Comparison of ENCODE assay signal across 25 cellular contexts in the genomic region with DNA sequence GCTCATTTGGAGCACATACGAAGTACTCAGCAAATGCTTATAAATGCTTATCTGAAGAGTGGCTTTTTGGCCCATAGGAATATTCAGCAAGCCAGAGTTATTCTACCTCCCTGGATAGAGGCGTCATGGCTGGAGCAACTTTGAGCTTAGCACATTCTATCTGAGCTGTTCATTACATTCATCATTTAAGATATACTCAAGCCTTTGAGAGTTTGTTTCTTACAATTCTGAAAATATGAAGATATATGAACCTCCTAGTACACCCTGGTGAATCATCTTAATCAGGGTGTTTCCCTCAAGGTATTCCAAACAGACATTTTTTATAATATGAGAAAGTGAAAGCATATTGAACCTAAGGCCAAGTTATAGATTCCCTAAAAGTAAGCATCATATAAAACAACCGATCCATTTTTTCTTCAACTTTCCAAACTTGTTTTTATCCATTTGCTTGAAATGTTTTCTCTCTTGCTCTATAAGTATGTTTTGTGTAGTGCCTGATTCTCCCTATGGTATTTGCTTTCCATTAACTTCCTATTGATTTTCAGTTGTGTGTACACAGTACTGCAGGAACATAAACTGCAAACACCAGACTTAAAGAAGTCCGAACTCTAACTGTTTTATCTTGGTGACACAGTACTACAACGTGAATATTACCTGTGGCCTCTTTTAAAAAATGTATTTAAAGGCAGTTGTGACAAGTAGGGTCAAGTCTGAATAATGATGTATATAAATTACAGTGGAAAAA.
DNase-seq lines count a peak whose midpoint lies in the region; ATAC-seq and TF ChIP-seq lines count a peak whose summit lies in the region.
"Had no signal": no experiment of that assay in that cellular context is flagged by ENCODE, and none has a peak within 500 bp of the region (broad histone marks: within the 10 kb centered on the region; RNA-seq: fewer than 3 reads in every experiment).

No MANE protein-coding gene starts in this region.

- H3K27ac ChIP-seq in PC-3 (ENCODE audit: low read length) = peak overlapping the region; percentile 21
- H3K27ac ChIP-seq: BLaER1 treated with 17β-estradiol and CSF1 and Interleukin-3, amounts not matched to agents 10 nM and 100 nM; ovary; uterus had no signal

- intact Hi-C loops in PC-3 (cut with micrococcal nuclease) = loop anchor here (1.0 to 5.0 kb wide), 4 partner anchors 61 to 139 kb away; partner anchors contain the start of gene PTPRK
- intact Hi-C loops in mucosa of descending colon (cut with DNase I, micrococcal nuclease) = no loop called here

- peak overlapping the region; percentile 45 for H3K4me3 ChIP-seq in PC-3 (ENCODE audit: low read length)
- no peak overlapping the region for H3K4me3 ChIP-seq in cardiac fibroblast (replicated peaks in 1 of 2; ENCODE audit: low read depth in 2 of 2, low read length in 2 of 2)
- no peak overlapping the region for H3K4me3 ChIP-seq in mucosa of descending colon
- H3K4me3 ChIP-seq: BLaER1 treated with 17β-estradiol and CSF1 and Interleukin-3, amounts not matched to agents 10 nM and 100 nM; esophagus squamous epithelium; GM23338; ovary; uterus had no signal

- no peak overlapping the region for H3K9ac ChIP-seq in PC-3 (ENCODE audit: low read length)
- H3K9ac ChIP-seq: BLaER1 treated with 17β-estradiol and CSF1 and Interleukin-3, amounts not matched to agents 10 nM and 100 nM had no signal

- H3K4me2 ChIP-seq in PC-3 (ENCODE audit: low read length) = peak overlapping the region; percentile 76
- H3K4me2 ChIP-seq: BLaER1 treated with 17β-estradiol and CSF1 and Interleukin-3, amounts not matched to agents 10 nM and 100 nM; GM23338 had no signal

- H3K79me2 ChIP-seq in PC-3 (ENCODE audit: low read length) = no peaks in the 10 kb centered on the region

- H2AFZ ChIP-seq in PC-3 (ENCODE audit: low read length) = peak overlapping the region; percentile 46

- TF ChIP-seq CTCF in PC-3 (conservative IDR thresholded peaks at IDR 0.05; ENCODE audit: low read depth, low read length) (no peak), cardiac fibroblast (IDR thresholded peaks at IDR 0.05; ENCODE audit: low read depth, low read length) (no peak), mucosa of descending colon (IDR thresholded peaks at IDR 0.05) (no peak)

- peak overlapping the region in 1 of 2 donors; percentile 11 for H3K4me3 Mint-ChIP-seq in activated T-cell treated with anti-CD3 and anti-CD28 coated beads, Interleukin-2, amount 50 U/mL, for 72 hours
- H3K4me3 Mint-ChIP-seq in activated T-cell treated with anti-CD3 and anti-CD28 coated beads, Interleukin-2, amount 50 U/mL, for 4 hours = no peak overlapping the region
- H3K4me3 Mint-ChIP-seq: activated naive CD4-positive, alpha-beta T cell treated with anti-CD3 and anti-CD28 coated beads for 36 hours; GM23338; natural killer cell; WTC11 had no signal

- H3K27me3 Mint-ChIP-seq in activated T-cell treated with anti-CD3 and anti-CD28 coated beads, Interleukin-2, amount 50 U/mL, for 72 hours (ENCODE audit: low read depth) = peaks cover 14% of the 10 kb centered on the region
- H3K27me3 Mint-ChIP-seq in activated T-cell treated with anti-CD3 and anti-CD28 coated beads, Interleukin-2, amount 50 U/mL, for 4 hours (ENCODE audit: low read depth) = peaks cover 3% of the 10 kb centered on the region

- no peaks in the 10 kb centered on the region for H3K27me3 ChIP-seq in PC-3 (ENCODE audit: low read length)
- H3K27me3 ChIP-seq: BLaER1 treated with 17β-estradiol and CSF1 and Interleukin-3, amounts not matched to agents 10 nM and 100 nM; esophagus squamous epithelium; ovary; uterus had no signal

- H3K9me2 ChIP-seq in PC-3 (replicated peaks; ENCODE audit: low read length) = no peaks in the 10 kb centered on the region

- peak overlapping the region; percentile 5 for H3K27ac Mint-ChIP-seq in activated T-cell treated with anti-CD3 and anti-CD28 coated beads, Interleukin-2, amount 50 U/mL, for 72 hours
- H3K27ac Mint-ChIP-seq: activated naive CD4-positive, alpha-beta T cell treated with anti-CD3 and anti-CD28 coated beads for 36 hours; GM23338; natural killer cell; WTC11 had no signal

- ATAC-seq in activated T-cell treated with anti-CD3 and anti-CD28 coated beads, Interleukin-2, amount 50 U/mL, for 72 hours (replicated peaks in 1 of 2) = no peak
- no peak for ATAC-seq in activated T-cell treated with anti-CD3 and anti-CD28 coated beads, Interleukin-2, amount 50 U/mL, for 4 hours
- ATAC-seq in PC-3 (peak; percentile 48), mucosa of descending colon (peak; percentile 60), GM21515 (IDR thresholded peaks at IDR 0.05; ENCODE audit: unreplicated experiment) (no peak)
- ATAC-seq: GM23338, natural killer cell, WTC11 had no signal

- no TSS peak for BruUV-seq in PC-3 (replicated peaks; lab: Mats Ljungman, UMichigan)

- H4K20me1 ChIP-seq in PC-3 (ENCODE audit: low read length) = no peaks in the 10 kb centered on the region
- H4K20me1 ChIP-seq: BLaER1 treated with 17β-estradiol and CSF1 and Interleukin-3, amounts not matched to agents 10 nM and 100 nM had no signal

- H3K9me3 Mint-ChIP-seq in activated T-cell treated with anti-CD3 and anti-CD28 coated beads, Interleukin-2, amount 50 U/mL, for 72 hours = no peaks in the 10 kb centered on the region
- H3K9me3 Mint-ChIP-seq in activated T-cell treated with anti-CD3 and anti-CD28 coated beads, Interleukin-2, amount 50 U/mL, for 4 hours = peaks cover 3% of the 10 kb centered on the region
- H3K9me3 Mint-ChIP-seq: activated naive CD4-positive, alpha-beta T cell treated with anti-CD3 and anti-CD28 coated beads for 36 hours; GM23338; WTC11 had no signal

- CTCF ChIA-PET in PC-3 (lab: Charles Lee) = no interaction called here

- no peaks in the 10 kb centered on the region for H3F3A ChIP-seq in PC-3 (ENCODE audit: low read length, unreplicated experiment)

- peaks cover 51% of the 10 kb centered on the region for H3K4me1 Mint-ChIP-seq in activated T-cell treated with anti-CD3 and anti-CD28 coated beads, Interleukin-2, amount 50 U/mL, for 72 hours (ENCODE audit: low read depth)
- peaks cover 26% of the 10 kb centered on the region for H3K4me1 Mint-ChIP-seq in activated T-cell treated with anti-CD3 and anti-CD28 coated beads, Interleukin-2, amount 50 U/mL, for 4 hours (ENCODE audit: low read depth)
- H3K4me1 Mint-ChIP-seq: GM23338, natural killer cell, WTC11 had no signal

- H3K36me3 ChIP-seq in PC-3 (ENCODE audit: low read depth, low read length) (no peaks in the 10 kb centered on the region), mucosa of descending colon (ENCODE audit: low read depth) (no peaks in the 10 kb centered on the region)
- H3K36me3 ChIP-seq: BLaER1 treated with 17β-estradiol and CSF1 and Interleukin-3, amounts not matched to agents 10 nM and 100 nM; esophagus squamous epithelium; ovary; uterus had no signal

- no peak for DNase-seq in activated T-cell treated with anti-CD3 and anti-CD28 coated beads, Interleukin-2, amount 50 U/mL, for 72 hours
- DNase-seq in activated T-cell treated with anti-CD3 and anti-CD28 coated beads, Interleukin-2, amount 50 U/mL, for 4 hours = no peak
- DNase-seq in PC-3 (peak; percentile 40), cardiac fibroblast (ENCODE audit: low read depth in 2 of 2) (peak; percentile 6), mucosa of descending colon (no peak), globus pallidus (ENCODE audit: low spot score) (no peak)
- no peak for DNase-seq in stimulated activated CD8-positive, alpha-beta memory T cell treated with anti-CD3 and anti-CD28 coated beads, Interleukin-4, amount 100 ng/mL, for 48 hours
- DNase-seq: ACHN; activated CD4-positive, alpha-beta T cell treated with anti-CD3 and anti-CD28 coated beads, Interleukin-2, amount 50 U/mL, for 48 hours; activated naive CD4-positive, alpha-beta T cell treated with anti-CD3 and anti-CD28 coated beads for 36 hours; activated T-cell treated with anti-CD3 and anti-CD28 coated beads for 4 hours; effector memory CD4-positive, alpha-beta T cell; EL; esophagus squamous epithelium; natural killer cell; NCI-H1092 treated with DMSO at 0.1 percent for 48 hours; NCI-H2081 treated with DMSO at 0.1 percent for 48 hours; ovary; RPMI8226; T-helper 9 cell; uterus had no signal

- H3K4me1 ChIP-seq in PC-3 (ENCODE audit: insufficient read depth, low read length) = peaks cover 37% of the 10 kb centered on the region
- H3K4me1 ChIP-seq in mucosa of descending colon (ENCODE audit: low read depth) = no peaks in the 10 kb centered on the region
- H3K4me1 ChIP-seq: uterus had no signal

- H3K36me3 Mint-ChIP-seq in activated T-cell treated with anti-CD3 and anti-CD28 coated beads, Interleukin-2, amount 50 U/mL, for 72 hours (ENCODE audit: insufficient read depth in 2 of 2) = peaks cover 0 to 2% of the 10 kb centered on the region in 2 donors
- no peaks in the 10 kb centered on the region for H3K36me3 Mint-ChIP-seq in activated T-cell treated with anti-CD3 and anti-CD28 coated beads, Interleukin-2, amount 50 U/mL, for 4 hours (ENCODE audit: insufficient read depth)
- H3K36me3 Mint-ChIP-seq: natural killer cell, WTC11 had no signal

- POLR2A ChIA-PET in PC-3 (lab: Charles Lee; ENCODE audit: unreplicated experiment) = no interaction called here

- H3K9me3 ChIP-seq in PC-3 (ENCODE audit: low read length) = no peaks in the 10 kb centered on the region
- no peaks in the 10 kb centered on the region for H3K9me3 ChIP-seq in mucosa of descending colon
- H3K9me3 ChIP-seq: BLaER1 treated with 17β-estradiol and CSF1 and Interleukin-3, amounts not matched to agents 10 nM and 100 nM; esophagus squamous epithelium; ovary; uterus had no signal

Comparison
In these comparisons a context has a peak if more than half of its experiments do, and no peak if none do; other contexts are left out.
1. ATAC-seq: peak in PC-3 (single experiment) and mucosa of descending colon (single experiment); none in activated T-cell treated with anti-CD3 and anti-CD28 coated beads, Interleukin-2, amount 50 U/mL, for 72 hours (0 of 2), activated T-cell treated with anti-CD3 and anti-CD28 coated beads, Interleukin-2, amount 50 U/mL, for 4 hours (0 of 2) and GM21515 (single experiment).
2. DNase-seq: peak in PC-3 (single experiment) and cardiac fibroblast (2 of 2); none in activated T-cell treated with anti-CD3 and anti-CD28 coated beads, Interleukin-2, amount 50 U/mL, for 72 hours (0 of 2), activated T-cell treated with anti-CD3 and anti-CD28 coated beads, Interleukin-2, amount 50 U/mL, for 4 hours (single experiment), mucosa of descending colon (0 of 3), stimulated activated CD8-positive, alpha-beta memory T cell treated with anti-CD3 and anti-CD28 coated beads, Interleukin-4, amount 100 ng/mL, for 48 hours (single experiment) and globus pallidus (single experiment).